Comparison of ENCODE assay signal across 8 cellular contexts in genomic region chr21:17512245-17513213, GRCh38. TPM values are rescaled to one million over a fixed set of nuclear protein-coding genes. Genes with fewer than 3 reads are reported as not detected.
A peak's percentile ranks its signal among the peaks of the same experiment; 100 is the strongest.
DNase-seq lines count a peak whose midpoint lies in the region; ATAC-seq, FAIRE-seq and TF ChIP-seq lines count a peak whose summit lies in the region.

TSS of gene CXADR (plus strand) at chr21:17513043. CDS start at chr21:17513130, 87 bp downstream.

- TF ChIP-seq CTCF in KMS-11 (conservative IDR thresholded peaks at IDR 0.05; ENCODE audit: low read depth, low read length) (peak; percentile 54; the same call in 1 of the 2 replicates), psoas muscle (IDR thresholded peaks at IDR 0.05) (peak; percentile 23)

- H3K27ac Mint-ChIP-seq in activated naive CD8-positive, alpha-beta T cell treated with anti-CD3 and anti-CD28 coated beads, Interleukin-2, amount 10 ng/mL, durations not matched to agents 7 days and 5 days: no peak within 1 kb of the TSS

- no peak within 1 kb of the TSS for H3K4me3 ChIP-seq in KMS-11 (IDR thresholded peaks at IDR 0.05; ENCODE audit: insufficient read depth, low read depth, low read length)
- peak within 1 kb of the TSS; percentile 97 for H3K4me3 ChIP-seq in SK-N-MC
- H3K4me3 ChIP-seq in psoas muscle: peak within 1 kb of the TSS; percentile 71

- no peak for FAIRE-seq in urothelium cell line (lab: Jason Lieb, UNC)

- no peaks in the 10 kb centered on the region for H4K20me1 ChIP-seq in KMS-11 (ENCODE audit: insufficient read depth)

- peak within 1 kb of the TSS; percentile 90 for H2AFZ ChIP-seq in KMS-11 (ENCODE audit: low read depth)

- H3K27me3 ChIP-seq in KMS-11 (ENCODE audit: insufficient read depth, low read depth) (no peaks in the 10 kb centered on the region), psoas muscle (ENCODE audit: insufficient read depth in 3 of 3, low read length in 2 of 3) (peaks cover 7 to 57% (median 19%) of the 10 kb centered on the region in 3 donors)

- H3K9ac ChIP-seq in KMS-11: peak within 1 kb of the TSS; percentile 55
- peak within 1 kb of the TSS; percentile 80 for H3K9ac ChIP-seq in SK-N-MC (ENCODE audit: insufficient read length)

- peak; percentile 92 for ATAC-seq in GM21723 (IDR thresholded peaks at IDR 0.05; ENCODE audit: unreplicated experiment)
- peak; percentile 84 for ATAC-seq in activated naive CD8-positive, alpha-beta T cell treated with anti-CD3 and anti-CD28 coated beads, Interleukin-2, amount 10 ng/mL, durations not matched to agents 7 days and 5 days (ENCODE audit: low read depth)
- ATAC-seq in left cardiac atrium: peak; percentile 91 to 94
- ATAC-seq in psoas muscle: peak; percentile 34 to 80 (median 58)

- H3K4me1 ChIP-seq in KMS-11 (ENCODE audit: low read depth, poor library complexity, severe bottlenecking) (peaks cover 9% of the 10 kb centered on the region), psoas muscle (no peaks in the 10 kb centered on the region)

- H3K9me3 Mint-ChIP-seq in activated naive CD8-positive, alpha-beta T cell treated with anti-CD3 and anti-CD28 coated beads, Interleukin-2, amount 10 ng/mL, durations not matched to agents 7 days and 5 days: no peaks in the 10 kb centered on the region

- intact Hi-C loops in left cardiac atrium (cut with DNase I) (loop anchor here in 1 of 2 donors (5.0 to 10.0 kb wide), 3 partner anchors 50 to 125 kb away; no protein-coding TSS in a partner anchor), psoas muscle (cut with DNase I) (no loop called here)

- peak within 1 kb of the TSS; percentile 76 for H3K4me2 ChIP-seq in KMS-11

- no peaks in the 10 kb centered on the region for H3K36me3 Mint-ChIP-seq in activated naive CD8-positive, alpha-beta T cell treated with anti-CD3 and anti-CD28 coated beads, Interleukin-2, amount 10 ng/mL, durations not matched to agents 7 days and 5 days

- 1% methylated on average over 55 to 83 of the region's 83 CpGs for WGBS in psoas muscle, 3 donors

- POLR2A ChIA-PET in activated naive CD8-positive, alpha-beta T cell treated with anti-CD3 and anti-CD28 coated beads, Interleukin-2, amount 10 ng/mL, durations not matched to agents 7 days and 5 days (lab: Charles Lee): no interaction called here

- H3K27ac ChIP-seq in KMS-11: 0 out of 2 replicates have a peak within 1 kb of the TSS, but pooled peaks have one; percentile 14
- H3K27ac ChIP-seq in SK-N-MC: peak within 1 kb of the TSS; percentile 89
- H3K27ac ChIP-seq in psoas muscle: no peak within 1 kb of the TSS

- H3K36me3 ChIP-seq in KMS-11 (ENCODE audit: insufficient read depth): no peaks in the 10 kb centered on the region
- no peaks in the 10 kb centered on the region for H3K36me3 ChIP-seq in SK-N-MC (ENCODE audit: insufficient read depth, low read length)
- H3K36me3 ChIP-seq in psoas muscle (ENCODE audit: insufficient read depth in 1 of 2, low read depth in 1 of 2): no peaks in the 10 kb centered on the region

- H3K9me3 ChIP-seq in SK-N-MC (ENCODE audit: low read depth, low read length) (no peaks in the 10 kb centered on the region), psoas muscle (no peaks in the 10 kb centered on the region)

- peak within 1 kb of the TSS; percentile 85 for H3K4me3 Mint-ChIP-seq in activated naive CD8-positive, alpha-beta T cell treated with anti-CD3 and anti-CD28 coated beads, Interleukin-2, amount 10 ng/mL, durations not matched to agents 7 days and 5 days

- DNase-seq in DMS 273 (lab: John Stamatoyannopoulos, UW; ENCODE audit: unreplicated experiment): peak; percentile 96
- no peak for DNase-seq in SK-N-MC (ENCODE audit: low read depth, low spot score)
- DNase-seq in activated naive CD8-positive, alpha-beta T cell treated with anti-CD3 and anti-CD28 coated beads, Interleukin-2, amount 10 ng/mL, durations not matched to agents 7 days and 5 days: peak; percentile 84
- peak; percentile 74 for DNase-seq in left cardiac atrium
- DNase-seq in psoas muscle: peak in 1 of 2 donors; percentile 42
- peak; percentile 95 for DNase-seq in urothelium cell line (ENCODE audit: low spot score)

- peaks cover 15% of the 10 kb centered on the region for H3K4me1 Mint-ChIP-seq in activated naive CD8-positive, alpha-beta T cell treated with anti-CD3 and anti-CD28 coated beads, Interleukin-2, amount 10 ng/mL, durations not matched to agents 7 days and 5 days

- H3K79me2 ChIP-seq in KMS-11 (ENCODE audit: insufficient read depth, low read depth): no peaks in the 10 kb centered on the region; the same call in 1 of the 2 replicates

- peaks cover 38% of the 10 kb centered on the region for H3K27me3 Mint-ChIP-seq in activated naive CD8-positive, alpha-beta T cell treated with anti-CD3 and anti-CD28 coated beads, Interleukin-2, amount 10 ng/mL, durations not matched to agents 7 days and 5 days

RNA-seq across cellular contexts. Expression of gene CXADR, which starts in this region (rescaled TPM):
- under 1 TPM; 0.08 to 0.28 TPM for total RNA-seq in activated naive CD8-positive, alpha-beta T cell treated with anti-CD3 and anti-CD28 coated beads, Interleukin-2, amount 10 ng/mL, durations not matched to agents 7 days and 5 days
- total RNA-seq in left cardiac atrium (10 to 100 TPM in 1 of 2 donors, 1 to 10 TPM in 1; 9.8 to 14.5 TPM), psoas muscle (under 1 TPM; 0.02 to 0.62 (median 0.12) TPM)
- polyA plus RNA-seq in psoas muscle: under 1 TPM; 0.01 to 0.06 (median 0.04) TPM

Comparison
In these comparisons a context has a peak if more than half of its experiments do, and no peak if none do; other contexts are left out.
1. RNA of gene CXADR (total RNA-seq): 9.8 to 14.5 TPM in left cardiac atrium; 0.08 to 0.28 TPM in activated naive CD8-positive, alpha-beta T cell treated with anti-CD3 and anti-CD28 coated beads, Interleukin-2, amount 10 ng/mL, durations not matched to agents 7 days and 5 days and 0.02 to 0.62 TPM in psoas muscle; every median in the first group is over 4 times any median in the second.
2. Peak in DNase-seq and ATAC-seq in activated naive CD8-positive, alpha-beta T cell treated with anti-CD3 and anti-CD28 coated beads, Interleukin-2, amount 10 ng/mL, durations not matched to agents 7 days and 5 days; RNA of the gene not detected or under 1 TPM.
3. Peak in ATAC-seq and H3K4me3 ChIP-seq in psoas muscle; RNA of the gene not detected or under 1 TPM.
4. Peak in every context shown above with its lines, with median percentiles within 50 percentile points of each other: ATAC-seq.